15 cellular contexts compared by ENCODE assay signal in the genomic region with DNA sequence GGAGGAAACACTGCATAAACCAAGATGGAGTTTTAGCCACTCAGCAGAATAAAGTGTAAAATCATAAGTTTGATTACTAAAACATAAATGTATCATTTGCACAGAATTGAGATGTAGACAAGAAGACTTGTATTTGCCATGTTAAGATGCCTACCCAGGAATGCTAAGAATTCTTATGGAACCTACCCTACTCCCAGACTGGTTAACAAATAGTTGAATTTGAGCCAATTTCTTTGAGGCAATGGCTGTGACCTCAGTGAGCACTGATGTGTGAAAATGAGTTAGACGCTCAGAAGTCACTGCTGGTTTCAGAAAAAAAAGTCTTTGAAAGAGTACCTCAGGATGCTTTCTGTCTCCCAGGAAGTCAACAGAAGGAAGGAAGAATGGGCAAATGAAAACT.
A peak's percentile ranks its signal among the peaks of the same experiment; 100 is the strongest.
DNase-seq lines count a peak whose midpoint lies in the region; ATAC-seq and TF ChIP-seq lines count a peak whose summit lies in the region.
"Had no signal": no experiment of that assay in that cellular context is flagged by ENCODE, and none has a peak within 500 bp of the region (broad histone marks: within the 10 kb centered on the region; RNA-seq: fewer than 3 reads in every experiment).

No MANE protein-coding gene starts in this region.

- no peaks in the 10 kb centered on the region for H3K9me2 ChIP-seq in HCT116 (ENCODE audit: insufficient read depth)

- CTCF ChIA-PET in HCT116 (lab: Charles Lee) = no interaction called here
- CTCF ChIA-PET in CD8-positive, alpha-beta memory T cell (lab: Charles Lee) = interaction anchor here (0.9 to 1.0 kb wide), 2 partner anchors 22 to 256 kb away, joined by 3 read pairs; no protein-coding TSS in a partner anchor

- peaks cover 0 to 6% (median 0%) of the 10 kb centered on the region in 3 donors for H3K36me3 Mint-ChIP-seq in CD8-positive, alpha-beta memory T cell
- H3K36me3 Mint-ChIP-seq: T-cell had no signal

- H3K27me3 Mint-ChIP-seq in CD8-positive, alpha-beta memory T cell = peaks cover 15 to 55% of the 10 kb centered on the region in 2 donors

- H3K27ac Mint-ChIP-seq in CD8-positive, alpha-beta memory T cell = no peak overlapping the region
- H3K27ac Mint-ChIP-seq: T-cell had no signal

- DNase-seq in HCT116 (ENCODE audit: low read depth, low spot score) (no peak), SJSA1 (ENCODE audit: low read depth in 1 of 2, low spot score in 2 of 2) (peak in 1 of 2 experiments; percentile 62), fibroblast of mammary gland (ENCODE audit: low read depth) (peak; percentile 47), pulmonary artery endothelial cell (ENCODE audit: low read depth, low spot score) (peak; percentile 45), NAMALWA (ENCODE audit: low spot score) (no peak), T-helper 2 cell (no peak), NCI-H82 (lab: John Stamatoyannopoulos, UW) (no peak)
- no peak for DNase-seq in CD8-positive, alpha-beta memory T cell
- DNase-seq: aorta, gastrocnemius medialis, Kasumi-1, mesendoderm, T-cell, upper lobe of left lung had no signal

- H3K27me3 ChIP-seq in HCT116 (ENCODE audit: insufficient read depth, low read length) (no peaks in the 10 kb centered on the region; the same call in 1 of the 2 replicates), SJSA1 (replicated peaks) (no peaks in the 10 kb centered on the region)
- H3K27me3 ChIP-seq in CD8-positive, alpha-beta memory T cell (ENCODE audit: insufficient read depth, low read length, poor library complexity, severe bottlenecking) = no peaks in the 10 kb centered on the region
- H3K27me3 ChIP-seq: upper lobe of left lung had no signal

- H3K9me3 Mint-ChIP-seq in CD8-positive, alpha-beta memory T cell = no peaks in the 10 kb centered on the region
- H3K9me3 Mint-ChIP-seq: T-cell had no signal

- H4K20me1 ChIP-seq in HCT116 (ENCODE audit: insufficient read depth) = no peaks in the 10 kb centered on the region

- peak; percentile 44; the same call in 1 of the 2 replicates for ATAC-seq in HCT116
- ATAC-seq: gastrocnemius medialis, sciatic nerve, T-cell had no signal

- POLR2A ChIA-PET in HCT116 (lab: Charles Lee) = no interaction called here
- POLR2A ChIA-PET in CD8-positive, alpha-beta memory T cell (lab: Charles Lee) = no interaction called here

- H3K9me3 ChIP-seq in HCT116 (ENCODE audit: control insufficient read depth in 1 of 2, insufficient read depth in 1 of 2, low read depth in 1 of 2, low read length in 2 of 2) (no peaks in the 10 kb centered on the region), SJSA1 (replicated peaks) (peaks cover 6% of the 10 kb centered on the region; the same call in 1 of the 2 replicates)
- H3K9me3 ChIP-seq in CD8-positive, alpha-beta memory T cell (ENCODE audit: low read length) = no peaks in the 10 kb centered on the region
- H3K9me3 ChIP-seq: gastrocnemius medialis, upper lobe of left lung had no signal

- H3K27ac ChIP-seq in HCT116 (ENCODE audit: low read depth, low read length) = no peak overlapping the region
- peak overlapping the region; percentile 43 for H3K27ac ChIP-seq in SJSA1
- no peak overlapping the region for H3K27ac ChIP-seq in CD8-positive, alpha-beta memory T cell (ENCODE audit: low read depth, low read length)
- H3K27ac ChIP-seq: gastrocnemius medialis, upper lobe of left lung had no signal

- TF ChIP-seq CTCF in HCT116 (IDR thresholded peaks at IDR 0.05 in 2 of 3, conservative IDR thresholded peaks at IDR 0.05 in 1 of 3; ENCODE audit: borderline replicate concordance in 1 of 3, insufficient read depth in 1 of 3, low read depth in 2 of 3, low read length in 2 of 3) (no peak), fibroblast of mammary gland (conservative IDR thresholded peaks at IDR 0.05; ENCODE audit: control insufficient read depth, insufficient read depth, low read depth, low read length) (no peak)

- H3K9ac ChIP-seq in HCT116 (ENCODE audit: low read length) = no peak overlapping the region

- no peaks in the 10 kb centered on the region for H3K36me3 ChIP-seq in HCT116 (ENCODE audit: control insufficient read depth in 1 of 2, insufficient read depth in 2 of 2, low read length in 2 of 2)
- no peaks in the 10 kb centered on the region for H3K36me3 ChIP-seq in SJSA1
- no peaks in the 10 kb centered on the region for H3K36me3 ChIP-seq in CD8-positive, alpha-beta memory T cell (ENCODE audit: insufficient read depth, low read length)
- H3K36me3 ChIP-seq: gastrocnemius medialis, upper lobe of left lung had no signal

- TF ChIP-seq POLR2A in HCT116 (IDR thresholded peaks at IDR 0.05; ENCODE audit: borderline replicate concordance, extremely low read depth, insufficient read depth, insufficient read length) = no peak

- no peak overlapping the region for H3K4me3 ChIP-seq in HCT116 (replicated peaks in 1 of 2; ENCODE audit: low read depth in 1 of 2, low read length in 2 of 2)
- H3K4me3 ChIP-seq in SJSA1 = no peak overlapping the region
- H3K4me3 ChIP-seq in fibroblast of mammary gland (ENCODE audit: control insufficient read depth, low read depth, low read length) = no peak overlapping the region
- H3K4me3 ChIP-seq in CD8-positive, alpha-beta memory T cell (ENCODE audit: low read length) = no peak overlapping the region
- H3K4me3 ChIP-seq: gastrocnemius medialis, upper lobe of left lung had no signal

- no peak overlapping the region for H3K4me3 Mint-ChIP-seq in CD8-positive, alpha-beta memory T cell
- H3K4me3 Mint-ChIP-seq: T-cell had no signal

- intact Hi-C loops in HCT116 (cut with micrococcal nuclease) = loop anchor here (10.0 kb wide), 1 partner anchor 645 kb away; no protein-coding TSS in a partner anchor

- peak overlapping the region; percentile 29; the same call in 1 of the 2 replicates for H3K4me2 ChIP-seq in HCT116 (ENCODE audit: low read length)

- RAD21 ChIA-PET in HCT116 (lab: Charles Lee; ENCODE audit: low non-redundant PET in 1 of 2, low total read pairs in 2 of 2, uncharacterized antibody in 2 of 2, unreplicated experiment in 2 of 2) = no interaction called here

- H3K4me1 ChIP-seq in HCT116 (ENCODE audit: control insufficient read depth in 1 of 2, insufficient read depth in 2 of 2, low read length in 2 of 2) = peaks cover 6 to 8% of the 10 kb centered on the region in 2 experiments; a peak in 3 of 4 replicates
- peaks cover 19% of the 10 kb centered on the region for H3K4me1 ChIP-seq in SJSA1 (replicated peaks)
- no peaks in the 10 kb centered on the region for H3K4me1 ChIP-seq in CD8-positive, alpha-beta memory T cell (ENCODE audit: insufficient read depth, low read length)
- H3K4me1 ChIP-seq: gastrocnemius medialis, upper lobe of left lung had no signal

- no peak overlapping the region for H2AFZ ChIP-seq in HCT116 (ENCODE audit: low read depth, low read length, poor library complexity, severe bottlenecking)

- H3K4me1 Mint-ChIP-seq in CD8-positive, alpha-beta memory T cell = no peaks in the 10 kb centered on the region
- H3K4me1 Mint-ChIP-seq: T-cell had no signal

- no TSS peak for BruUV-seq in HCT116 (replicated peaks; lab: Mats Ljungman, UMichigan)

- no peak for TF ChIP-seq RAD21 in HCT116 (IDR thresholded peaks at IDR 0.05; ENCODE audit: low read depth)

- H3K79me2 ChIP-seq in HCT116 (ENCODE audit: insufficient read depth, low read length) = no peaks in the 10 kb centered on the region

TF ChIP-seq in HCT116, 20 proteins besides CTCF, POLR2A, EP300 and RAD21:
- no peak for TF ChIP-seq EGR1 (IDR thresholded peaks at IDR 0.05; ENCODE audit: low read depth)
- no peak for TF ChIP-seq SIN3A (IDR thresholded peaks at IDR 0.05; ENCODE audit: low read depth)
- no peak for TF ChIP-seq FOSL1 (IDR thresholded peaks at IDR 0.05; ENCODE audit: low read depth)
- no peak for TF ChIP-seq YY1 (IDR thresholded peaks at IDR 0.05; ENCODE audit: extremely low read depth, insufficient replicate concordance, low read depth, low read length)
- no peak for TF ChIP-seq SRF (IDR thresholded peaks at IDR 0.05; ENCODE audit: low read depth)
- TF ChIP-seq SP1 (IDR thresholded peaks at IDR 0.05; ENCODE audit: low read depth) = no peak
- no peak for TF ChIP-seq ZNF274 (IDR thresholded peaks at IDR 0.05; ENCODE audit: low read depth, low read length)
- TF ChIP-seq EZH2phosphoT487 (IDR thresholded peaks at IDR 0.05; ENCODE audit: borderline replicate concordance) = no peak
- TF ChIP-seq ELF1 (IDR thresholded peaks at IDR 0.05; ENCODE audit: borderline replicate concordance, low read depth) = no peak
- TF ChIP-seq EZH2 (IDR thresholded peaks at IDR 0.05) = no peak
- no peak for TF ChIP-seq POLR2AphosphoS5 (IDR thresholded peaks at IDR 0.05; ENCODE audit: low read depth, low read length)
- no peak for TF ChIP-seq TCF7L2 (IDR thresholded peaks at IDR 0.05; ENCODE audit: borderline replicate concordance, extremely low read depth, insufficient read depth, insufficient read length)

Comparison
In these comparisons a context has a peak if more than half of its experiments do, and no peak if none do; other contexts are left out.
1. DNase-seq: peak in fibroblast of mammary gland (single experiment) and pulmonary artery endothelial cell (single experiment); none in HCT116 (single experiment), NAMALWA (single experiment), T-helper 2 cell (0 of 5), CD8-positive, alpha-beta memory T cell (0 of 5) and NCI-H82 (single experiment).